Comparison of ENCODE assay signal across 32 cellular contexts in the genomic region with DNA sequence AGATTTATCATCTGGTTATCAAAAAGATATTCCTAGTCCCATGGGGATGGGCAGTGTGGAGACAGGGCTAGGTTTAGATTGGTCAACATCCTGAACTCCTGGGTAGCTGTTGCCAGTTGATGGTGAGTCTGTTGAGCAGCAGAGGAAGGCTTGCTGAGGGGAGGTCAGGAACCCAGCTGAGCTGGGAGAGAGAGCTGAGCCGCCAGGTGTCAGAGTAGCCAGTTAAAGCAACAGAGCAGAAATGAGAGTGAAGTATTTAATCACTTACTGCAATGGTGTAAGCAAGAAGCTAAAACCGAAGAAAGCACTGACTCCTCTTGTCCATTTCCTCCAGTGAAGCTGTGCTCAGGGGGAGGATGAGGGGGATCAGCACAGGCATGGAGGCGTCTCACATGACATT. TPM values are rescaled to one million over a fixed set of nuclear protein-coding genes. Genes with fewer than 3 reads are reported as not detected.
"Had no signal": no experiment of that assay in that cellular context is flagged by ENCODE, and none has a peak within 500 bp of the region (broad histone marks: within the 10 kb centered on the region; RNA-seq: fewer than 3 reads in every experiment).

No MANE protein-coding gene starts in this region.

- H3K27me3 Mint-ChIP-seq: activated CD4-positive, alpha-beta T cell treated with anti-CD3 and anti-CD28 coated beads for 36 hours; activated CD4-positive, alpha-beta T cell treated with anti-CD3 and anti-CD28 coated beads, Interleukin-2, amount 10 ng/mL, durations not matched to agents 7 days and 5 days; activated naive CD4-positive, alpha-beta T cell treated with anti-CD3 and anti-CD28 coated beads, Interleukin-2, amount 50 U/mL, for 24 hours; activated naive CD8-positive, alpha-beta T cell treated with anti-CD3 and anti-CD28 coated beads, Interleukin-2, amount 10 ng/mL, durations not matched to agents 7 days and 5 days; activated T-cell treated with anti-CD3 and anti-CD28 coated beads, Interleukin-2, amount 50 U/mL, for 24 hours had no signal

- H3K27me3 ChIP-seq: ascending aorta had no signal

- H3K27ac Mint-ChIP-seq: activated CD4-positive, alpha-beta T cell treated with anti-CD3 and anti-CD28 coated beads for 36 hours; activated CD4-positive, alpha-beta T cell treated with anti-CD3 and anti-CD28 coated beads, Interleukin-2, amount 10 ng/mL, durations not matched to agents 7 days and 5 days; activated CD8-positive, alpha-beta T cell treated with anti-CD3 and anti-CD28 coated beads, Interleukin-2, amount 10 ng/mL, durations not matched to agents 7 days and 5 days; activated naive CD4-positive, alpha-beta T cell treated with anti-CD3 and anti-CD28 coated beads, Interleukin-2, amount 50 U/mL, for 24 hours; activated naive CD8-positive, alpha-beta T cell treated with anti-CD3 and anti-CD28 coated beads, Interleukin-2, amount 10 ng/mL, durations not matched to agents 7 days and 5 days; activated T-cell treated with anti-CD3 and anti-CD28 coated beads, Interleukin-2, amount 50 U/mL, for 24 hours; activated T-helper 2 cell treated with anti-CD3 and anti-CD28 coated beads, Interferon-gamma antibody, Interleukin-2, Interleukin-4, amounts not matched to agents 10 μg/mL and 5 μg/mL and 100 μg/mL, durations not matched to agents 14 hours and 24 hours and 36 hours; T-helper 1 cell treated with Interleukin-12 subunit alpha and Interleukin-12 subunit beta and Interleukin-4 antibody, amounts not matched to agents 30 μg/mL and 1 μg/mL, for 36 hours; T-helper 2 cell treated with Interferon-gamma antibody and Interleukin-4, amounts not matched to agents 5 μg/mL and 100 μg/mL, for 36 hours; WTC11 had no signal

- H3K9me3 Mint-ChIP-seq: activated CD4-positive, alpha-beta T cell treated with anti-CD3 and anti-CD28 coated beads, Interleukin-2, amount 10 ng/mL, durations not matched to agents 7 days and 5 days; activated naive CD4-positive, alpha-beta T cell treated with anti-CD3 and anti-CD28 coated beads, Interleukin-2, amount 50 U/mL, for 24 hours; activated naive CD8-positive, alpha-beta T cell treated with anti-CD3 and anti-CD28 coated beads, Interleukin-2, amount 10 ng/mL, durations not matched to agents 7 days and 5 days; activated T-cell treated with anti-CD3 and anti-CD28 coated beads, Interleukin-2, amount 50 U/mL, for 24 hours; activated T-helper 2 cell treated with anti-CD3 and anti-CD28 coated beads, Interferon-gamma antibody, Interleukin-2, Interleukin-4, amounts not matched to agents 10 μg/mL and 5 μg/mL and 100 μg/mL, durations not matched to agents 14 hours and 24 hours and 36 hours; T-helper 1 cell treated with Interleukin-12 subunit alpha and Interleukin-12 subunit beta and Interleukin-4 antibody, amounts not matched to agents 30 μg/mL and 1 μg/mL, for 36 hours; T-helper 2 cell treated with Interferon-gamma antibody and Interleukin-4, amounts not matched to agents 5 μg/mL and 100 μg/mL, for 36 hours; WTC11 had no signal

- H3K4me1 ChIP-seq: ascending aorta had no signal

- ATAC-seq: activated CD4-positive, alpha-beta T cell treated with anti-CD3 and anti-CD28 coated beads for 36 hours; activated CD4-positive, CD25-positive, alpha-beta regulatory T cell treated with anti-CD3 and anti-CD28 coated beads, Interleukin-2, amount 50 U/mL, for 24 hours; activated CD8-positive, alpha-beta T cell treated with anti-CD3 and anti-CD28 coated beads, Interleukin-2, amount 10 ng/mL, durations not matched to agents 7 days and 5 days; WTC11 had no signal

- H3K4me1 Mint-ChIP-seq: activated CD4-positive, alpha-beta T cell treated with anti-CD3 and anti-CD28 coated beads for 36 hours; activated CD4-positive, alpha-beta T cell treated with anti-CD3 and anti-CD28 coated beads, Interleukin-2, amount 10 ng/mL, durations not matched to agents 7 days and 5 days; activated naive CD8-positive, alpha-beta T cell treated with anti-CD3 and anti-CD28 coated beads, Interleukin-2, amount 10 ng/mL, durations not matched to agents 7 days and 5 days had no signal

- H3K9me3 ChIP-seq: ascending aorta had no signal

- DNase-seq: activated CD4-positive, alpha-beta T cell treated with anti-CD3 and anti-CD28 coated beads for 36 hours; activated CD4-positive, alpha-beta T cell treated with anti-CD3 and anti-CD28 coated beads, Interleukin-2, amount 10 ng/mL, durations not matched to agents 7 days and 5 days; activated CD4-positive, alpha-beta T cell treated with anti-CD3 and anti-CD28 coated beads, Interleukin-2, amount 50 U/mL, for 48 hours; activated CD8-positive, alpha-beta T cell treated with anti-CD3 and anti-CD28 coated beads, Interleukin-2, amount 10 ng/mL, durations not matched to agents 7 days and 5 days; activated gamma-delta T cell; activated naive CD4-positive, alpha-beta T cell treated with Interleukin-2 at 50 U/mL for 16 hours; activated naive CD8-positive, alpha-beta T cell treated with anti-CD3 and anti-CD28 coated beads, Interleukin-2, amount 10 ng/mL, durations not matched to agents 7 days and 5 days; activated T-cell treated with anti-CD3 and anti-CD28 coated beads, Interleukin-2, amount 50 U/mL, for 24 hours; amygdala; NCI-H1092 treated with DMSO at 0.1 percent for 48 hours; NCI-H1417; NCI-H146; NCI-H187; NCI-H2029 treated with DMSO at 0.1 percent for 48 hours; NCI-H2107; NCI-H2171; NCI-H510A; NCI-H526; NCI-H748 treated with DMSO at 0.1 percent for 48 hours; PC-9 had no signal

- H3K36me3 Mint-ChIP-seq: activated naive CD4-positive, alpha-beta T cell treated with anti-CD3 and anti-CD28 coated beads, Interleukin-2, amount 50 U/mL, for 24 hours; activated naive CD8-positive, alpha-beta T cell treated with anti-CD3 and anti-CD28 coated beads, Interleukin-2, amount 10 ng/mL, durations not matched to agents 7 days and 5 days; WTC11 had no signal

- H3K4me3 Mint-ChIP-seq: activated CD4-positive, alpha-beta T cell treated with anti-CD3 and anti-CD28 coated beads for 36 hours; activated CD4-positive, alpha-beta T cell treated with anti-CD3 and anti-CD28 coated beads, Interleukin-2, amount 10 ng/mL, durations not matched to agents 7 days and 5 days; activated CD8-positive, alpha-beta T cell treated with anti-CD3 and anti-CD28 coated beads, Interleukin-2, amount 10 ng/mL, durations not matched to agents 7 days and 5 days; activated naive CD4-positive, alpha-beta T cell treated with anti-CD3 and anti-CD28 coated beads, Interleukin-2, amount 50 U/mL, for 24 hours; activated naive CD8-positive, alpha-beta T cell treated with anti-CD3 and anti-CD28 coated beads, Interleukin-2, amount 10 ng/mL, durations not matched to agents 7 days and 5 days; activated T-cell treated with anti-CD3 and anti-CD28 coated beads, Interleukin-2, amount 50 U/mL, for 24 hours; T-helper 1 cell treated with Interleukin-12 subunit alpha and Interleukin-12 subunit beta and Interleukin-4 antibody, amounts not matched to agents 30 μg/mL and 1 μg/mL, for 36 hours; T-helper 2 cell treated with Interferon-gamma antibody and Interleukin-4, amounts not matched to agents 5 μg/mL and 100 μg/mL, for 36 hours; WTC11 had no signal

- H3K27ac ChIP-seq: ascending aorta, PC-9, RWPE1 had no signal

- H2AFZ ChIP-seq: PC-9 had no signal

- H3K4me2 ChIP-seq: PC-9 had no signal

- H3K4me3 ChIP-seq: ascending aorta, PC-9 had no signal

- H3K36me3 ChIP-seq: ascending aorta had no signal

RNA-seq across cellular contexts. Expression of gene SMYD1, which starts 29.6 kb away (rescaled TPM):
- total RNA-seq: activated CD4-positive, alpha-beta T cell treated with anti-CD3 and anti-CD28 coated beads for 36 hours; activated CD4-positive, alpha-beta T cell treated with anti-CD3 and anti-CD28 coated beads, Interleukin-2, amount 10 ng/mL, durations not matched to agents 7 days and 5 days; activated CD8-positive, alpha-beta T cell treated with anti-CD3 and anti-CD28 coated beads, Interleukin-2, amount 10 ng/mL, durations not matched to agents 7 days and 5 days; activated naive CD8-positive, alpha-beta T cell treated with anti-CD3 and anti-CD28 coated beads, Interleukin-2, amount 10 ng/mL, durations not matched to agents 7 days and 5 days; activated T-helper 2 cell treated with anti-CD3 and anti-CD28 coated beads, Interferon-gamma antibody, Interleukin-2, Interleukin-4, amounts not matched to agents 10 μg/mL and 5 μg/mL and 100 μg/mL, durations not matched to agents 14 hours and 24 hours and 36 hours; ascending aorta; M059J; OCI-LY7; PC-9; WTC11 had no signal

RNA-seq across cellular contexts. Expression of gene FABP1, which starts 30.7 kb away (rescaled TPM):
- total RNA-seq: activated CD4-positive, alpha-beta T cell treated with anti-CD3 and anti-CD28 coated beads for 36 hours; activated CD4-positive, alpha-beta T cell treated with anti-CD3 and anti-CD28 coated beads, Interleukin-2, amount 10 ng/mL, durations not matched to agents 7 days and 5 days; activated CD8-positive, alpha-beta T cell treated with anti-CD3 and anti-CD28 coated beads, Interleukin-2, amount 10 ng/mL, durations not matched to agents 7 days and 5 days; activated naive CD8-positive, alpha-beta T cell treated with anti-CD3 and anti-CD28 coated beads, Interleukin-2, amount 10 ng/mL, durations not matched to agents 7 days and 5 days; activated T-helper 2 cell treated with anti-CD3 and anti-CD28 coated beads, Interferon-gamma antibody, Interleukin-2, Interleukin-4, amounts not matched to agents 10 μg/mL and 5 μg/mL and 100 μg/mL, durations not matched to agents 14 hours and 24 hours and 36 hours; ascending aorta; cardiac septum; M059J; OCI-LY7; PC-9; Right ventricle myocardium inferior had no signal
